ENCODE assay signal across 15 cellular contexts in the genomic region with DNA sequence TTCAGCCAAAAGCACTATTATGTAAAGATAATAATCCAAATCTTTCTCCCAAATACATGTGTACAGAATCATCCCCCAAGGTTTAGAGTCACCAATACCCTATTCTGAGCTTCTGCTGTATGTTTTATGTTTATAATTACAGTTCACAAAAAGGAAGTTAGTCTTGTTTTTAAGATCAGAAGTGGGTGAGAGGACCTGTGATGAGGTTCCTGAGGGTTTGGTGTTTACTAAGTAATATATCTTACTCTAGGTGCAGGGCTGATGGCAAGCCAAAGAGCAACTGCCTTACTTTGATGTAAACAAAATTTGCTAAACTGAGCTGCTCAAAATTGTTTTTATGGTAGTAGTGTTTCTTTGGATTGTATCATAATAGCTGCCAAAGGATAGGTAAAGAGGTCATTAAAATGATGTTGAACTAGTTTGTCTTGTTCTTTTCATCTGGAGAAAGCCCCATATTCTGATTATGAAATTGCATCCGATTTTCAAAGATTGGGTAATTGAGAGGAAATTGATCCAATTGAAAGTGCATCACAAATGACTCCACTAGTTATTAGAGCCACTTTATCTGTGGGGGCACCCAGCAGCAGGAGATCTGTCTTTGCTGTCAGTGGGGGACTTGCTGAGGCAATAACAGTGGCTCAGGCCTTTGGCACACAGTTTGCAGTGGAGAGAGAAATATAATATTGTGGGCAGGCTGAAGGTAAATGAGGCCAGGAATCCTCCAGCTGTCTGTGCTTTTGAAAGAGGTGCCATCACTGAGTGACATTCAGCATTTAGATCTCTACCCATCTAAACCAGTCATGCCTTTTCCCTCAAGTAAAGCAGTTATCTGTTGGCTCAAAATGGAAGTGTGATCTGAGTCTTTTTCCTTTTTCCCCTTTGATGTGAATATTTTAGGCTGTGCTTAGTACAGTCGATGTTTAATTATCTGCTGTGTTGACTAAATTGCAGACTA. TPM values are rescaled to one million over a fixed set of nuclear protein-coding genes. Genes with fewer than 3 reads are reported as not detected.
DNase-seq lines count a peak whose midpoint lies in the region; ATAC-seq and TF ChIP-seq lines count a peak whose summit lies in the region.
"Had no signal": no experiment of that assay in that cellular context is flagged by ENCODE, and none has a peak within 500 bp of the region (broad histone marks: within the 10 kb centered on the region; RNA-seq: fewer than 3 reads in every experiment).

No MANE protein-coding gene starts in this region.

- intact Hi-C loops in ovary (cut with DNase I) = no loop called here

- no peaks in the 10 kb centered on the region for H3K9me2 ChIP-seq in GM23248 (ENCODE audit: insufficient read depth)
- no peaks in the 10 kb centered on the region for H3K9me2 ChIP-seq in SK-N-SH

- POLR2A ChIA-PET in SK-N-SH (lab: Yijun Ruan, JAX) = no interaction called here

- H3K9me3 ChIP-seq in GM23248 (ENCODE audit: low read depth) = no peaks in the 10 kb centered on the region
- no peaks in the 10 kb centered on the region for H3K9me3 ChIP-seq in SK-N-SH
- no peaks in the 10 kb centered on the region for H3K9me3 ChIP-seq in ovary

- 49 to 58% methylated on average over 2 of the region's 2 CpGs for WGBS in GM23248 (ENCODE audit: low coverage in 1 of 2, low lambda C conversion rate in 2 of 2, missing lambda C conversion rate in 2 of 2), 2 experiments
- WGBS in SK-N-SH (ENCODE audit: low lambda C conversion rate) = 85% methylated on average over 2 of the region's 2 CpGs
- WGBS in ovary, 3 donors = 53 to 75% (median 56%) methylated on average over 2 of the region's 2 CpGs

- peak overlapping the region; percentile 17 to 32 for H3K27ac Mint-ChIP-seq in effector memory CD8-positive, alpha-beta T cell

- no peak overlapping the region for H2AFZ ChIP-seq in GM23248
- no peak overlapping the region for H2AFZ ChIP-seq in SK-N-SH (ENCODE audit: low read depth)

- no peak for ATAC-seq in effector memory CD8-positive, alpha-beta T cell (replicated peaks)
- no peak for ATAC-seq in HG03354 (IDR thresholded peaks at IDR 0.05; ENCODE audit: poor library complexity, severe bottlenecking, unreplicated experiment)
- ATAC-seq: left lobe of liver had no signal

- H3K4me3 ChIP-seq in GM23248 (no peak overlapping the region), SK-N-SH (ENCODE audit: low read depth in 2 of 2, low read length in 1 of 2) (no peak overlapping the region), ovary (no peak overlapping the region)
- H3K4me3 ChIP-seq: cardiac muscle cell, tibial nerve had no signal

- DNase-seq in DMS 273 (lab: John Stamatoyannopoulos, UW; ENCODE audit: unreplicated experiment) = peak; percentile 28
- no peak for DNase-seq in DMS 273 treated with DMSO at 0.1 percent for 48 hours (lab: John Stamatoyannopoulos, UW)
- DNase-seq in GM23248 = no peak
- DNase-seq in NCI-H69 (lab: John Stamatoyannopoulos, UW) = peak; percentile 67
- no peak for DNase-seq in effector memory CD8-positive, alpha-beta T cell
- DNase-seq in SK-N-SH = no peak
- no peak for DNase-seq in ovary
- DNase-seq: NCI-H82, SHP77, small intestine had no signal

- TF ChIP-seq EP300 in SK-N-SH (IDR thresholded peaks at IDR 0.05; ENCODE audit: borderline replicate concordance in 1 of 2, low read depth in 1 of 2, low read length in 1 of 2) = no peak
- TF ChIP-seq EP300 in ovary (IDR thresholded peaks at IDR 0.05) = no peak

- TF ChIP-seq POLR2A in ovary (IDR thresholded peaks at IDR 0.05) = no peak

- H3K79me2 ChIP-seq in GM23248 (ENCODE audit: insufficient read depth) (peaks cover 90% of the 10 kb centered on the region), SK-N-SH (ENCODE audit: insufficient read depth) (peaks cover 39% of the 10 kb centered on the region)

- peaks cover 22% of the 10 kb centered on the region for H3K36me3 Mint-ChIP-seq in effector memory CD8-positive, alpha-beta T cell (ENCODE audit: insufficient read depth)

- no peak overlapping the region for H3K27ac ChIP-seq in GM23248
- H3K27ac ChIP-seq in SK-N-SH (ENCODE audit: low read depth in 2 of 2, low read length in 1 of 2) = no peak overlapping the region; a peak in 1 of 4 replicates
- no peak overlapping the region for H3K27ac ChIP-seq in ovary
- H3K27ac ChIP-seq: 22Rv1, cardiac muscle cell, tibial nerve had no signal

- H3K27me3 ChIP-seq in GM23248 (replicated peaks; ENCODE audit: insufficient read depth) (no peaks in the 10 kb centered on the region), SK-N-SH (ENCODE audit: insufficient read depth) (no peaks in the 10 kb centered on the region), ovary (no peaks in the 10 kb centered on the region)
- H3K27me3 ChIP-seq: cardiac muscle cell, tibial nerve had no signal

- H4K20me1 ChIP-seq in GM23248 (ENCODE audit: insufficient read depth) = peaks cover 5% of the 10 kb centered on the region; the same call in 1 of the 2 replicates
- peaks cover 19% of the 10 kb centered on the region for H4K20me1 ChIP-seq in SK-N-SH (ENCODE audit: insufficient read depth)

- H3K36me3 ChIP-seq in GM23248 (ENCODE audit: low read depth) (peaks cover 29% of the 10 kb centered on the region), SK-N-SH (replicated peaks in 1 of 2; ENCODE audit: control insufficient read depth in 1 of 2, insufficient read depth in 2 of 2, low read length in 1 of 2) (peaks cover 37 to 63% of the 10 kb centered on the region in 2 experiments), ovary (peaks cover 5% of the 10 kb centered on the region)

- in situ Hi-C loops in GM23248 (cut with MboI) = no loop called here

- H3K9me3 Mint-ChIP-seq in effector memory CD8-positive, alpha-beta T cell = no peaks in the 10 kb centered on the region

- CTCF ChIA-PET in SK-N-SH (lab: Yijun Ruan, JAX) = interaction anchor here (0.9 kb wide), 1 partner anchor 20 kb away, joined by 3 read pairs; no protein-coding TSS in a partner anchor

- H3K4me1 ChIP-seq in GM23248 (ENCODE audit: insufficient read depth) = peaks cover 38% of the 10 kb centered on the region
- peaks cover 0 to 5% of the 10 kb centered on the region in 2 experiments; a peak in 2 of 4 replicates for H3K4me1 ChIP-seq in SK-N-SH (ENCODE audit: control insufficient read depth in 1 of 2, insufficient read depth in 2 of 2, low read depth in 1 of 2, low read length in 1 of 2)
- no peaks in the 10 kb centered on the region for H3K4me1 ChIP-seq in ovary (ENCODE audit: insufficient read depth)
- H3K4me1 ChIP-seq: tibial nerve had no signal

- TF ChIP-seq CTCF in SK-N-SH (IDR thresholded peaks at IDR 0.05) (no peak), ovary (IDR thresholded peaks at IDR 0.05) (no peak)

- H3K4me1 Mint-ChIP-seq in effector memory CD8-positive, alpha-beta T cell (ENCODE audit: low read depth in 2 of 2) = peaks cover 21 to 39% of the 10 kb centered on the region in 2 donors

- no peak overlapping the region for H3K4me3 Mint-ChIP-seq in effector memory CD8-positive, alpha-beta T cell

- TF ChIP-seq RAD21 in SK-N-SH (IDR thresholded peaks at IDR 0.05; ENCODE audit: low read length) = no peak

- H3K4me2 ChIP-seq in GM23248 (ENCODE audit: unreplicated experiment) (peak overlapping the region; percentile 9), SK-N-SH (no peak overlapping the region)

- H3K27me3 Mint-ChIP-seq in effector memory CD8-positive, alpha-beta T cell = no peaks in the 10 kb centered on the region

- H3K9ac ChIP-seq in GM23248 (no peak overlapping the region), SK-N-SH (no peak overlapping the region)

- peaks cover 34% of the 10 kb centered on the region for H3F3A ChIP-seq in GM23248 (ENCODE audit: insufficient read depth)
- H3F3A ChIP-seq in SK-N-SH (replicated peaks; ENCODE audit: insufficient read depth) = no peaks in the 10 kb centered on the region

TF ChIP-seq in SK-N-SH, 30 proteins besides CTCF, POLR2A, EP300 and RAD21:
- no peak for TF ChIP-seq POLR2AphosphoS5 (IDR thresholded peaks at IDR 0.05; ENCODE audit: low read depth, low read length)
- TF ChIP-seq FOXJ3 (CRISPR knock-in tag; IDR thresholded peaks at IDR 0.05) = no peak
- TF ChIP-seq, protein P1, sequence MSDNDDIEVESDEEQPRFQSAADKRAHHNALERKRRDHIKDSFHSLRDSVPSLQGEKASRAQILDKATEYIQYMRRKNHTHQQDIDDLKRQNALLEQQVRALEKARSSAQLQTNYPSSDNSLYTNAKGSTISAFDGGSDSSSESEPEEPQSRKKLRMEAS (IDR thresholded peaks at IDR 0.05; ENCODE audit: low read depth) = no peak
- TF ChIP-seq, protein P2, sequence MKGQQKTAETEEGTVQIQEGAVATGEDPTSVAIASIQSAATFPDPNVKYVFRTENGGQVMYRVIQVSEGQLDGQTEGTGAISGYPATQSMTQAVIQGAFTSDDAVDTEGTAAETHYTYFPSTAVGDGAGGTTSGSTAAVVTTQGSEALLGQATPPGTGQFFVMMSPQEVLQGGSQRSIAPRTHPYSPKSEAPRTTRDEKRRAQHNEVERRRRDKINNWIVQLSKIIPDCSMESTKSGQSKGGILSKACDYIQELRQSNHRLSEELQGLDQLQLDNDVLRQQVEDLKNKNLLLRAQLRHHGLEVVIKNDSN (IDR thresholded peaks at IDR 0.05; ENCODE audit: borderline replicate concordance, low read depth) = no peak

RNA-seq across cellular contexts. Expression of a gene that starts 14.1 kb away (rescaled TPM):
- total RNA-seq in GM23248 (2014; rRNA removed; shearing (Covaris generic)) = 38.2 and 41.9 TPM in 2 replicates
- 34.5 and 37.0 TPM in 2 replicates for polyA plus RNA-seq in GM23248 (2016; fragmentation: Nextera tagmentation; extraction: Ambion mirVana)
- 10.2 and 14.5 TPM in 2 replicates for polyA plus RNA-seq in SK-N-SH (2012; rRNA removed)
- 9.6 and 11.7 TPM in 2 replicates for polyA plus RNA-seq in SK-N-SH (2012; cell fraction: cytosol; rRNA removed)
- polyA plus RNA-seq in SK-N-SH (2012; cell fraction: nucleus; rRNA removed) = 14.8 and 15.0 TPM in 2 replicates
- 10 to 100 TPM; 10.5 to 29.2 (median 22.1) TPM for total RNA-seq in ovary
- 10 to 100 TPM in 1 of 2 donors, 1 to 10 TPM in 1; 7.0 to 18.6 TPM for polyA plus RNA-seq in ovary

Comparison
In these comparisons a context has a peak if more than half of its experiments do, and no peak if none do; other contexts are left out.
1. DNase-seq: peak in DMS 273 (single experiment) and NCI-H69 (single experiment); none in DMS 273 treated with DMSO at 0.1 percent for 48 hours (single experiment), GM23248 (single experiment), effector memory CD8-positive, alpha-beta T cell (0 of 3), SK-N-SH (single experiment) and ovary (0 of 5).